Comparison of ENCODE assay signal across 8 cellular contexts in the genomic region with DNA sequence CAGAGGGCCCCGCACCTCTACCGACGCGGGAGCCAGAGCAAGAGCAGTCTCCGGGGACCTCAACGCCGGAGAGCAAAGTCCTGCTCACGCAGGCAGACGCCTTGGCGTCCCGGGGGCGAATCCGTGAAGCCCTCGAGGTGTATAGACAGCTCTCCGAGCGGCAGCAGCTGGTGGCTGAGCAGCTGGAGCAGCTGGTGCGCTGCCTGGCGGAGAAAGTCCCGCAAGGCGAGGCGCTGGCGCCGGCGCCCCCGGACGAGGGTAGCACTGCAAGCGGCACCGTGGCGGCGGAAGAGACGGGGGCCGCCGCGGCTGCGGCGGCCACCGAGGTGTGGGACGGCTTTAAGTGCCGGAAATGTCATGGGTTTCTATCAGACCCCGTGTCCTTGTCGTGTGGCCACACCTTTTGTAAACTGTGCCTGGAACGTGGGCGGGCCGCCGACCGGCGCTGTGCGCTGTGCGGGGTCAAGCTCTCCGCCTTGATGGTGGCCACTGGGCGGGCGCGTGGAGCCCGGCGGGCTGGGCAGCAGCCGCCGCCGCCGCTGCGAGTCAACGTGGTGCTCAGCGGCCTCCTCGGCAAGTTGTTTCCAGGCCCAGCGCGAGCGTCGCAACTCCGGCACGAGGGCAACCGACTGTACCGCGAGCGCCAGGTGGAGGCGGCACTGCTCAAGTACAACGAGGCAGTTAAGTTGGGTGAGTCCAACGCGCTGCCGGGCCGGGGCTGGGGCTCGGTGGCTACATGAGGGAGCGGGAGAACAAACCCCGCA. TPM values are rescaled to one million over a fixed set of nuclear protein-coding genes. Genes with fewer than 3 reads are reported as not detected.
DNase-seq lines count a peak whose midpoint lies in the region; ATAC-seq, FAIRE-seq and TF ChIP-seq lines count a peak whose summit lies in the region.

No MANE protein-coding gene starts in this region.

- H3K4me3 Mint-ChIP-seq in Caco-2 (ENCODE audit: unreplicated experiment) = peak overlapping the region; percentile 87

- intact Hi-C loops in Caco-2 (cut with micrococcal nuclease; ENCODE audit: unreplicated experiment) = no loop called here
- intact Hi-C loops in sigmoid colon (cut with DNase I) = loop anchor here (2.0 kb wide), 1 partner anchor 126 kb away; no protein-coding TSS in a partner anchor

- H3K27me3 Mint-ChIP-seq in Caco-2 (ENCODE audit: insufficient read depth, unreplicated experiment) = peaks cover 8% of the 10 kb centered on the region

- H3K36me3 Mint-ChIP-seq in Caco-2 (ENCODE audit: insufficient read depth, unreplicated experiment) = peaks cover 6% of the 10 kb centered on the region

- no peaks in the 10 kb centered on the region for H3K4me1 Mint-ChIP-seq in Caco-2 (ENCODE audit: low read depth, unreplicated experiment)

- WGBS in sigmoid colon, 2 donors = 0 to 1% methylated on average over 82 of the region's 82 CpGs

- peak overlapping the region; percentile 40 for H3K4me3 ChIP-seq in Caco-2 (ENCODE audit: low read depth, low read length)
- peak overlapping the region; percentile 62 to 65 for H3K4me3 ChIP-seq in right atrium auricular region
- H3K4me3 ChIP-seq in sigmoid colon = peak overlapping the region; percentile 58 to 68 (median 63)

- peak; percentile 27 to 35 for DNase-seq in Caco-2
- DNase-seq in RPMI7951 (ENCODE audit: low read depth) = peak; percentile 11
- peak; percentile 60 for DNase-seq in activated naive CD4-positive, alpha-beta T cell treated with anti-CD3 and anti-CD28 coated beads, Interleukin-2, amount 50 U/mL, for 16 hours
- DNase-seq in right atrium auricular region (ENCODE audit: low spot score) = no peak
- peak; percentile 79 for DNase-seq in sigmoid colon
- no peak for DNase-seq in NCI-H2107 (lab: John Stamatoyannopoulos, UW)
- no peak for DNase-seq in urothelium cell line (ENCODE audit: low spot score)

- no peak for FAIRE-seq in urothelium cell line (lab: Jason Lieb, UNC)

- no peaks in the 10 kb centered on the region for H3K36me3 ChIP-seq in Caco-2 (ENCODE audit: control insufficient read depth, insufficient read depth, low read length)
- H3K36me3 ChIP-seq in right atrium auricular region = no peaks in the 10 kb centered on the region
- no peaks in the 10 kb centered on the region for H3K36me3 ChIP-seq in sigmoid colon

- no peaks in the 10 kb centered on the region for H3K9me3 ChIP-seq in Caco-2
- no peaks in the 10 kb centered on the region for H3K9me3 ChIP-seq in right atrium auricular region
- H3K9me3 ChIP-seq in sigmoid colon = no peaks in the 10 kb centered on the region

- ATAC-seq in HG02642 (IDR thresholded peaks at IDR 0.05; ENCODE audit: poor library complexity, unreplicated experiment) = peak; percentile 67

- no peak for TF ChIP-seq CTCF in Caco-2 (IDR thresholded peaks at IDR 0.05; ENCODE audit: insufficient read depth in 1 of 2, low read depth in 1 of 2, low read length in 1 of 2, severe bottlenecking in 1 of 2, unreplicated experiment in 1 of 2)
- no peak for TF ChIP-seq CTCF in right atrium auricular region (IDR thresholded peaks at IDR 0.05)
- no peak for TF ChIP-seq CTCF in sigmoid colon (IDR thresholded peaks at IDR 0.05)

- CTCF ChIA-PET in Caco-2 (lab: Charles Lee) = no interaction called here

- POLR2A ChIA-PET in Caco-2 (lab: Charles Lee) = interaction anchor here (0.5 to 0.6 kb wide), 2 partner anchors 77 to 88 kb away, joined by 3 to 4 read pairs; no protein-coding TSS in a partner anchor

- no TSS peak for BruUV-seq in Caco-2 (replicated peaks; lab: Mats Ljungman, UMichigan)

- TF ChIP-seq POLR2A in sigmoid colon (IDR thresholded peaks at IDR 0.05) = no peak

- H3K4me1 ChIP-seq in Caco-2 (no peaks in the 10 kb centered on the region), right atrium auricular region (peaks cover 0 to 19% of the 10 kb centered on the region in 2 donors), sigmoid colon (peaks cover 0 to 15% (median 10%) of the 10 kb centered on the region in 4 donors)

- peak overlapping the region; percentile 77 to 89 for H3K27ac ChIP-seq in right atrium auricular region
- peak overlapping the region; percentile 74 to 89 (median 83) for H3K27ac ChIP-seq in sigmoid colon

- TF ChIP-seq EP300 in sigmoid colon (IDR thresholded peaks at IDR 0.05) = no peak

- H3K27ac Mint-ChIP-seq in Caco-2 (ENCODE audit: unreplicated experiment) = peak overlapping the region; percentile 34

- H3K9me3 Mint-ChIP-seq in Caco-2 (ENCODE audit: unreplicated experiment) = no peaks in the 10 kb centered on the region

- no peaks in the 10 kb centered on the region; the same call in none of the 2 replicates for H3K27me3 ChIP-seq in Caco-2 (replicated peaks; ENCODE audit: control insufficient read depth, insufficient read depth, low read length)
- H3K27me3 ChIP-seq in right atrium auricular region = no peaks in the 10 kb centered on the region
- no peaks in the 10 kb centered on the region for H3K27me3 ChIP-seq in sigmoid colon

RNA-seq across cellular contexts. Expression of a gene that starts 0.7 kb away (rescaled TPM):
- 0.65 and 0.84 TPM in 2 replicates for total RNA-seq in Caco-2 (2022)
- total RNA-seq in RPMI7951 (2014; rRNA removed; shearing (Covaris generic)) = 0.78 and 1.4 TPM in 2 replicates
- total RNA-seq in right atrium auricular region = 1 to 10 TPM; 3.6 to 8.8 TPM
- 10 to 100 TPM; 14.4 to 26.8 (median 16.4) TPM for total RNA-seq in sigmoid colon
- 1 to 10 TPM; 2.6 to 4.2 (median 3.6) TPM for polyA plus RNA-seq in sigmoid colon

Comparison
In these comparisons a context has a peak if more than half of its experiments do, and no peak if none do; other contexts are left out.
1. DNase-seq: peak in Caco-2 (2 of 2), RPMI7951 (single experiment), activated naive CD4-positive, alpha-beta T cell treated with anti-CD3 and anti-CD28 coated beads, Interleukin-2, amount 50 U/mL, for 16 hours (single experiment) and sigmoid colon (single experiment); none in right atrium auricular region (single experiment), NCI-H2107 (single experiment) and urothelium cell line (single experiment).
2. Peak in every context shown above with its lines, with median percentiles within 50 percentile points of each other: H3K4me3 ChIP-seq.